19 cellular contexts compared by ENCODE assay signal in the genomic region with DNA sequence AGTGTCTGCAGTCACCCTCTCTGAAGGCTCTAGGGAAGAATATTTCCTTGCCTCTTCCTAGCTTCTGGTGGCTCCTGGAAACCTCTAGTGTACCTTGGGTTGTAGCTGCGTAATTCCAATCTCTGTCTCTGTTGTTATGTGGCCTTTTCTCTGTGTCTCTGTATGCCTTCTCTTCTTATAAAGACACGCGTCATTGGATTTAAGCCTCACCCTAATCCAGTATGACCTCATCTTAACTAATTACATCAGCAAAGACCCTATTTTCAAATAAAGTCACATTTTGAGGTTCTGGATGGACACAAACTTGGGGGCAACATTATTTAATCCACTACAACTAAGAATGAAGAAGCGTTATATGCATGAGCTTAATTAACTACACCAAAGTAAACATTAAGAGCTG.
DNase-seq lines count a peak whose midpoint lies in the region; ATAC-seq and TF ChIP-seq lines count a peak whose summit lies in the region.
"Had no signal": no experiment of that assay in that cellular context is flagged by ENCODE, and none has a peak within 500 bp of the region (broad histone marks: within the 10 kb centered on the region; RNA-seq: fewer than 3 reads in every experiment).

No MANE protein-coding gene starts in this region.

- H3K79me1 ChIP-seq in H9 (ENCODE audit: insufficient read depth, low read depth, low read length, poor library complexity, severe bottlenecking), result no peaks in the 10 kb centered on the region

- no peak overlapping the region for H3T11ph ChIP-seq in H9 (ENCODE audit: low read length)

- H3K4ac ChIP-seq in H9 (ENCODE audit: low read depth, low read length), result no peak overlapping the region

- TF ChIP-seq POLR2A in uterus (IDR thresholded peaks at IDR 0.05), result no peak

- H2AK5ac ChIP-seq in H9 (ENCODE audit: insufficient read length, low read length), result no peak overlapping the region

- H3K27me3 ChIP-seq in H9 (ENCODE audit: insufficient read depth, low read length), result no peaks in the 10 kb centered on the region
- H3K27me3 ChIP-seq in HUES6 (ENCODE audit: control insufficient read depth, insufficient read depth, low read length), result peaks cover 3% of the 10 kb centered on the region; the same call in 1 of the 2 replicates
- H3K27me3 ChIP-seq in iPS-20b (ENCODE audit: insufficient read depth, low read length), result no peaks in the 10 kb centered on the region; the same call in 1 of the 2 replicates
- H3K27me3 ChIP-seq in uterus, result peaks cover 0 to 12% of the 10 kb centered on the region in 2 donors
- H3K27me3 ChIP-seq in dorsolateral prefrontal cortex, result peaks cover 0 to 98% (median 54%) of the 10 kb centered on the region in 45 donors
- H3K27me3 ChIP-seq: BLaER1 treated with 17β-estradiol and CSF1 and Interleukin-3, amounts not matched to agents 10 nM and 100 nM had no signal

- H4K5ac ChIP-seq in H9 (ENCODE audit: insufficient read length, low read depth, low read length), result no peak overlapping the region

- H3K9me3 ChIP-seq in H9 (ENCODE audit: control insufficient read depth, low read depth, low read length) (no peaks in the 10 kb centered on the region), HUES6 (ENCODE audit: control insufficient read depth, insufficient read depth, low read depth, low read length) (no peaks in the 10 kb centered on the region), SK-N-MC (ENCODE audit: low read depth, low read length) (no peaks in the 10 kb centered on the region), iPS-20b (ENCODE audit: insufficient read depth, low read depth, low read length) (no peaks in the 10 kb centered on the region), uterus (no peaks in the 10 kb centered on the region)
- H3K9me3 ChIP-seq: Caco-2 had no signal

- ATAC-seq in HG03520 (IDR thresholded peaks at IDR 0.05; ENCODE audit: unreplicated experiment), result no peak
- ATAC-seq: T-helper 17 cell had no signal

- no peak overlapping the region for H3K27ac ChIP-seq in H9 (ENCODE audit: insufficient read length, low read depth, low read length)
- H3K27ac ChIP-seq in HUES6 (ENCODE audit: low read depth, low read length), result no peak overlapping the region
- H3K27ac ChIP-seq in SK-N-MC, result no peak overlapping the region
- H3K27ac ChIP-seq in iPS-20b (ENCODE audit: low read length), result no peak overlapping the region
- no peak overlapping the region for H3K27ac ChIP-seq in uterus
- H3K27ac ChIP-seq in dorsolateral prefrontal cortex, result no peak overlapping the region
- H3K27ac ChIP-seq: BLaER1 treated with 17β-estradiol and CSF1 and Interleukin-3, amounts not matched to agents 10 nM and 100 nM had no signal

- no peaks in the 10 kb centered on the region for H3K79me2 ChIP-seq in H9 (ENCODE audit: insufficient read depth, low read length)

- H3K23me2 ChIP-seq in H9 (ENCODE audit: insufficient read length, low read depth, low read length, poor library complexity, severe bottlenecking), result no peaks in the 10 kb centered on the region

- H3K4me2 ChIP-seq in H9 (ENCODE audit: insufficient read depth, insufficient read length, low read length), result peak overlapping the region; percentile 84
- H3K4me2 ChIP-seq: BLaER1 treated with 17β-estradiol and CSF1 and Interleukin-3, amounts not matched to agents 10 nM and 100 nM had no signal

- H3K27me3 Mint-ChIP-seq in H9 (ENCODE audit: low read depth), result peaks cover 3% of the 10 kb centered on the region

- DNase-seq in H9 (no peak), SK-N-MC (ENCODE audit: low read depth, low spot score) (no peak), uterus (no peak), dorsolateral prefrontal cortex (no peak)
- DNase-seq: ACHN; Caco-2; CD4-positive, alpha-beta memory T cell; DMS 273 treated with DMSO at 0.1 percent for 48 hours; DMS79 treated with DMSO at 0.1 percent for 48 hours; Karpas-422; NCI-H1417; NCI-H187; Right ventricle myocardium superior; T-helper 17 cell had no signal

- no peak overlapping the region for H4K8ac ChIP-seq in H9 (replicated peaks; ENCODE audit: insufficient read length, low read depth, low read length)

- WGBS in H9 (ENCODE audit: extremely low coverage, insufficient read length, low lambda C conversion rate), result no CpG with 5 or more reads among the region's 4 CpGs

- H4K20me1 ChIP-seq in H9 (ENCODE audit: control insufficient read depth, insufficient read depth, insufficient read length), result no peaks in the 10 kb centered on the region
- H4K20me1 ChIP-seq: BLaER1 treated with 17β-estradiol and CSF1 and Interleukin-3, amounts not matched to agents 10 nM and 100 nM had no signal

- H3K9ac ChIP-seq in H9 (ENCODE audit: extremely low read depth, insufficient read length, low read length) (no peak overlapping the region), HUES6 (ENCODE audit: low read length) (no peak overlapping the region), SK-N-MC (ENCODE audit: insufficient read length) (peak overlapping the region; percentile 25), iPS-20b (ENCODE audit: low read depth, low read length) (no peak overlapping the region)
- H3K9ac ChIP-seq: BLaER1 treated with 17β-estradiol and CSF1 and Interleukin-3, amounts not matched to agents 10 nM and 100 nM had no signal

- no peak overlapping the region for H2BK120ac ChIP-seq in H9 (ENCODE audit: low read depth, low read length, poor library complexity, severe bottlenecking)

- H3K56ac ChIP-seq in H9 (ENCODE audit: insufficient read length, low read depth, low read length), result no peak overlapping the region

- H3K4me3 ChIP-seq in HUES6 (ENCODE audit: low read depth, low read length) (peak overlapping the region; percentile 59; the same call in 1 of the 2 replicates), SK-N-MC (peak overlapping the region; percentile 71), iPS-20b (ENCODE audit: low read length) (peak overlapping the region; percentile 70; the same call in 1 of the 2 replicates), uterus (no peak overlapping the region), dorsolateral prefrontal cortex (no peak overlapping the region)
- H3K4me3 ChIP-seq: BLaER1 treated with 17β-estradiol and CSF1 and Interleukin-3, amounts not matched to agents 10 nM and 100 nM had no signal

- no peak overlapping the region for H3K27ac Mint-ChIP-seq in H9
- H3K27ac Mint-ChIP-seq: CD4-positive, alpha-beta memory T cell; T-helper 17 cell had no signal

- H3K18ac ChIP-seq in H9 (ENCODE audit: insufficient read length, low read depth, low read length), result no peak overlapping the region

- no peak overlapping the region for H3K14ac ChIP-seq in H9 (ENCODE audit: insufficient read depth, low read length)

- no peaks in the 10 kb centered on the region; a peak in 1 of 7 replicates for H3K36me3 Mint-ChIP-seq in H9 (ENCODE audit: insufficient read depth in 1 of 3, low read depth in 3 of 3)
- H3K36me3 Mint-ChIP-seq: CD4-positive, alpha-beta memory T cell; IgD-negative memory B cell had no signal

- no peaks in the 10 kb centered on the region for H3K4me1 ChIP-seq in H9 (ENCODE audit: insufficient read depth, low read length)
- no peaks in the 10 kb centered on the region for H3K4me1 ChIP-seq in HUES6 (ENCODE audit: control insufficient read depth, insufficient read depth, low read length)
- 0 out of 2 replicates have a peak, but pooled peaks cover 2% of the 10 kb centered on the region for H3K4me1 ChIP-seq in iPS-20b (ENCODE audit: insufficient read depth, low read length)
- no peaks in the 10 kb centered on the region for H3K4me1 ChIP-seq in uterus
- H3K4me1 ChIP-seq: BLaER1 treated with 17β-estradiol and CSF1 and Interleukin-3, amounts not matched to agents 10 nM and 100 nM had no signal

- no peak overlapping the region for H2BK5ac ChIP-seq in H9 (ENCODE audit: insufficient read length, low read length)

- H3K36me3 ChIP-seq in HUES6 (ENCODE audit: control insufficient read depth, insufficient read depth, low read length), result no peaks in the 10 kb centered on the region
- no peaks in the 10 kb centered on the region for H3K36me3 ChIP-seq in SK-N-MC (ENCODE audit: insufficient read depth, low read length)
- no peaks in the 10 kb centered on the region for H3K36me3 ChIP-seq in iPS-20b (ENCODE audit: insufficient read depth, low read depth, low read length)
- peaks cover 0 to 3% of the 10 kb centered on the region in 2 donors for H3K36me3 ChIP-seq in uterus
- H3K36me3 ChIP-seq: BLaER1 treated with 17β-estradiol and CSF1 and Interleukin-3, amounts not matched to agents 10 nM and 100 nM had no signal

- H2BK15ac ChIP-seq in H9 (ENCODE audit: low read depth, low read length), result no peak overlapping the region

- H2BK12ac ChIP-seq in H9 (ENCODE audit: insufficient read length, low read depth, low read length), result no peak overlapping the region

- peak overlapping the region; percentile 73 to 85 for H3K4me3 Mint-ChIP-seq in H9
- H3K4me3 Mint-ChIP-seq: CD4-positive, alpha-beta memory T cell; IgD-negative memory B cell; T-helper 17 cell had no signal

- peaks cover 3 to 9% of the 10 kb centered on the region in 2 experiments for H3K4me1 Mint-ChIP-seq in H9
- H3K4me1 Mint-ChIP-seq: CD4-positive, alpha-beta memory T cell had no signal

- no peak overlapping the region for H4K91ac ChIP-seq in H9 (ENCODE audit: insufficient read length, low read depth, low read length)

- TF ChIP-seq CTCF in H9 (conservative IDR thresholded peaks at IDR 0.05) (no peak), uterus (IDR thresholded peaks at IDR 0.05) (no peak), dorsolateral prefrontal cortex (IDR thresholded peaks at IDR 0.05 in 54 of 56, conservative IDR thresholded peaks at IDR 0.05 in 2 of 56; ENCODE audit: low read depth in 1 of 56, partially characterized antibody in 56 of 56) (no peak)

- intact Hi-C loops in uterus (cut with DNase I; ENCODE audit: low total_unique reads), result no loop called here
- intact Hi-C loops in dorsolateral prefrontal cortex (cut with DNase I), result no loop called here

- no peak overlapping the region for H3K23ac ChIP-seq in H9 (ENCODE audit: insufficient read length, low read depth, low read length)

- no peak overlapping the region for H2AFZ ChIP-seq in H9 (ENCODE audit: low read length)

- H3K9me3 Mint-ChIP-seq in H9, result no peaks in the 10 kb centered on the region; a peak in 1 of 5 replicates

- no peak overlapping the region for H2BK20ac ChIP-seq in H9 (ENCODE audit: low read depth, low read length, poor library complexity, severe bottlenecking)

Comparison
In these comparisons a context has a peak if more than half of its experiments do, and no peak if none do; other contexts are left out.
1. H3K4me3 ChIP-seq: peak in HUES6 (single experiment), SK-N-MC (single experiment) and iPS-20b (single experiment); none in uterus (0 of 2) and dorsolateral prefrontal cortex (0 of 59).